In genomic region chr5:78760411-78761169, GRCh38 we compare ENCODE assay signal across 10 cellular contexts.
DNase-seq lines count a peak whose midpoint lies in the region; FAIRE-seq and TF ChIP-seq lines count a peak whose summit lies in the region.
"Had no signal": no experiment of that assay in that cellular context is flagged by ENCODE, and none has a peak within 500 bp of the region (broad histone marks: within the 10 kb centered on the region; RNA-seq: fewer than 3 reads in every experiment).

No MANE protein-coding gene starts in this region.

- H3K27ac Mint-ChIP-seq in chondrocyte (ENCODE audit: unreplicated experiment) = no peak overlapping the region
- no peak overlapping the region for H3K27ac Mint-ChIP-seq in progenitor cell of endocrine pancreas

- intact Hi-C loops in kidney (cut with DNase I) = no loop called here

- H4K20me1 ChIP-seq in osteoblast (ENCODE audit: insufficient read depth, low read length) = no peaks in the 10 kb centered on the region

- H2AFZ ChIP-seq in osteoblast (ENCODE audit: low read length) = no peak overlapping the region

- no peaks in the 10 kb centered on the region for H3K36me3 Mint-ChIP-seq in chondrocyte (ENCODE audit: low read depth)
- no peaks in the 10 kb centered on the region for H3K36me3 Mint-ChIP-seq in progenitor cell of endocrine pancreas (ENCODE audit: insufficient read depth)

- H3K27me3 Mint-ChIP-seq in chondrocyte (ENCODE audit: low read depth) (no peaks in the 10 kb centered on the region), progenitor cell of endocrine pancreas (peaks cover 44% of the 10 kb centered on the region)

- H3K4me3 Mint-ChIP-seq in chondrocyte (ENCODE audit: unreplicated experiment) = no peak overlapping the region
- H3K4me3 Mint-ChIP-seq in progenitor cell of endocrine pancreas (ENCODE audit: low read depth) = no peak overlapping the region

- H3K4me2 ChIP-seq in osteoblast (ENCODE audit: insufficient read depth, low read length) = no peak overlapping the region

- H3K79me2 ChIP-seq in osteoblast (ENCODE audit: insufficient read depth, low read length) = no peaks in the 10 kb centered on the region

- TF ChIP-seq CTCF in GM12864 (IDR thresholded peaks at IDR 0.05; ENCODE audit: low read depth, low read length, missing control alignments) = peak; percentile 56
- peak; percentile 47 for TF ChIP-seq CTCF in chondrocyte (IDR thresholded peaks at IDR 0.05)
- peak; percentile 39 for TF ChIP-seq CTCF in osteoblast (IDR thresholded peaks at IDR 0.05; ENCODE audit: extremely low read depth, low read depth, low read length)
- TF ChIP-seq CTCF in progenitor cell of endocrine pancreas (IDR thresholded peaks at IDR 0.05; ENCODE audit: unreplicated experiment) = no peak
- no peak for TF ChIP-seq CTCF in kidney (IDR thresholded peaks at IDR 0.05; ENCODE audit: borderline replicate concordance, extremely low read depth, insufficient read depth)

- H3K36me3 ChIP-seq in osteoblast (ENCODE audit: insufficient read depth, low read length) (no peaks in the 10 kb centered on the region), MG63 (no peaks in the 10 kb centered on the region), kidney (ENCODE audit: control insufficient read depth in 1 of 2, insufficient read depth in 2 of 2, low read length in 2 of 2) (no peaks in the 10 kb centered on the region)
- H3K36me3 ChIP-seq: heart right ventricle had no signal

- H3K9me3 ChIP-seq in osteoblast (ENCODE audit: low read depth, low read length) = no peaks in the 10 kb centered on the region
- no peaks in the 10 kb centered on the region for H3K9me3 ChIP-seq in MG63
- H3K9me3 ChIP-seq in kidney (ENCODE audit: control insufficient read depth in 1 of 2, low read length in 2 of 2) = no peaks in the 10 kb centered on the region
- H3K9me3 ChIP-seq: heart right ventricle had no signal

- no peak overlapping the region for H3K27ac ChIP-seq in osteoblast (ENCODE audit: low read depth, low read length)
- H3K27ac ChIP-seq in kidney (ENCODE audit: low read depth in 2 of 2, low read length in 2 of 2) = no peak overlapping the region

- no peak for FAIRE-seq in kidney (lab: Jason Lieb, UNC)

- H3K9me3 Mint-ChIP-seq in chondrocyte (ENCODE audit: low read depth) (no peaks in the 10 kb centered on the region), progenitor cell of endocrine pancreas (ENCODE audit: low read depth) (peaks cover 3% of the 10 kb centered on the region)

- H3K27me3 ChIP-seq in osteoblast (ENCODE audit: insufficient read depth, low read length) (peaks cover 12% of the 10 kb centered on the region), MG63 (no peaks in the 10 kb centered on the region)

- no peak for DNase-seq in GM12864 (ENCODE audit: low read depth)
- peak; percentile 30 for DNase-seq in NAMALWA (ENCODE audit: low spot score)
- DNase-seq in chondrocyte (ENCODE audit: low spot score) = no peak
- no peak for DNase-seq in osteoblast (ENCODE audit: insufficient read length, low spot score, missing footprints)
- no peak for DNase-seq in MG63
- DNase-seq in NCI-H2107 treated with DMSO at 0.1 percent for 48 hours (lab: John Stamatoyannopoulos, UW; ENCODE audit: unreplicated experiment) = no peak
- DNase-seq in progenitor cell of endocrine pancreas (ENCODE audit: low spot score, unreplicated experiment) = no peak
- DNase-seq in kidney = no peak
- DNase-seq: activated CD4-positive, alpha-beta T cell treated with anti-CD3 and anti-CD28 coated beads, Interleukin-2, amount 50 U/mL, for 4 hours; heart right ventricle had no signal

- peaks cover 26% of the 10 kb centered on the region for H3K4me1 ChIP-seq in osteoblast (ENCODE audit: insufficient read depth, low read length)
- H3K4me1 ChIP-seq in kidney (ENCODE audit: control insufficient read depth in 1 of 2, insufficient read depth in 1 of 2, low read depth in 1 of 2, low read length in 2 of 2) = no peaks in the 10 kb centered on the region

- no peak overlapping the region for H3K9ac ChIP-seq in kidney (ENCODE audit: low read length in 2 of 2)

- peaks cover 29% of the 10 kb centered on the region for H3K4me1 Mint-ChIP-seq in chondrocyte (ENCODE audit: low read depth)
- H3K4me1 Mint-ChIP-seq in progenitor cell of endocrine pancreas (ENCODE audit: low read depth) = peaks cover 2% of the 10 kb centered on the region

- H3K4me3 ChIP-seq in GM12864 (ENCODE audit: low read depth, low read length) (no peak overlapping the region), osteoblast (ENCODE audit: insufficient read depth, low read length) (no peak overlapping the region), MG63 (no peak overlapping the region), kidney (ENCODE audit: low read length in 2 of 2) (no peak overlapping the region)
- H3K4me3 ChIP-seq: heart right ventricle had no signal

Comparison
In these comparisons a context has a peak if more than half of its experiments do, and no peak if none do; other contexts are left out.
1. CTCF ChIP-seq: peak in GM12864 (single experiment), chondrocyte (single experiment) and osteoblast (single experiment); none in progenitor cell of endocrine pancreas (single experiment) and kidney (single experiment).